ENCODE assay signal across 8 cellular contexts in genomic region chrX:46381630-46382029, GRCh38.
DNase-seq lines count a peak whose midpoint lies in the region; ATAC-seq and TF ChIP-seq lines count a peak whose summit lies in the region.

No MANE protein-coding gene starts in this region.

- no peak overlapping the region for H3K27ac ChIP-seq in foreskin keratinocyte

- H3K4me3 ChIP-seq in WI38 (ENCODE audit: low read depth, low read length): no peak overlapping the region

- ATAC-seq in HG03442 (IDR thresholded peaks at IDR 0.05; ENCODE audit: unreplicated experiment) (peak; percentile 52), foreskin keratinocyte (no peak), GM18511 (IDR thresholded peaks at IDR 0.05; ENCODE audit: unreplicated experiment) (no peak), GM21367 (IDR thresholded peaks at IDR 0.05; ENCODE audit: unreplicated experiment) (no peak), GM19467 (IDR thresholded peaks at IDR 0.05; ENCODE audit: unreplicated experiment) (no peak)

- no peaks in the 10 kb centered on the region for H3K4me1 ChIP-seq in foreskin keratinocyte

- no peaks in the 10 kb centered on the region for H3K27me3 ChIP-seq in foreskin keratinocyte

- DNase-seq in DMS 273 (lab: John Stamatoyannopoulos, UW; ENCODE audit: unreplicated experiment) (peak; percentile 42), DMS 273 treated with DMSO at 0.1 percent for 48 hours (lab: John Stamatoyannopoulos, UW) (no peak), foreskin keratinocyte (no peak)

- 0 out of 2 replicates have a peak, but pooled peaks have one; percentile 13 for TF ChIP-seq CTCF in WI38 (IDR thresholded peaks at IDR 0.05; ENCODE audit: low read depth, low read length)
- peak; percentile 65 for TF ChIP-seq CTCF in foreskin keratinocyte (conservative IDR thresholded peaks at IDR 0.05)
